Comparison of ENCODE assay signal across 18 cellular contexts in genomic region chr2:101807242-101807641, GRCh38.
DNase-seq lines count a peak whose midpoint lies in the region; ATAC-seq and TF ChIP-seq lines count a peak whose summit lies in the region.
"Had no signal": no experiment of that assay in that cellular context is flagged by ENCODE, and none has a peak within 500 bp of the region (broad histone marks: within the 10 kb centered on the region; RNA-seq: fewer than 3 reads in every experiment).

No MANE protein-coding gene starts in this region.

- H3K4me1 Mint-ChIP-seq in activated CD4-positive, alpha-beta memory T cell treated with anti-CD3 and anti-CD28 coated beads for 36 hours (ENCODE audit: low read depth), result peaks cover 66% of the 10 kb centered on the region
- peaks cover 13% of the 10 kb centered on the region for H3K4me1 Mint-ChIP-seq in activated CD4-positive, alpha-beta memory T cell treated with anti-CD3 and anti-CD28 coated beads, Interleukin-2, amount 10 ng/mL, durations not matched to agents 7 days and 5 days
- H3K4me1 Mint-ChIP-seq in stimulated activated naive B cell treated with anti-CD40 and anti-IgM and Interleukin-4, amounts not matched to agents 10 μg/mL and 1 μg/mL and 100 μg/mL, for 72 hours, result peaks cover 55 to 75% of the 10 kb centered on the region in 2 donors

- no peak for DNase-seq in activated CD4-positive, alpha-beta memory T cell treated with anti-CD3 and anti-CD28 coated beads for 36 hours
- no peak for DNase-seq in activated CD4-positive, alpha-beta memory T cell treated with anti-CD3 and anti-CD28 coated beads, Interleukin-2, amount 10 ng/mL, durations not matched to agents 7 days and 5 days
- DNase-seq in SJCRH30 (no peak), hepatocyte (ENCODE audit: low spot score) (no peak), activated gamma-delta T cell treated with Interleukin-2 at 50 U/mL for 16 hours (no peak), DMS53 (lab: John Stamatoyannopoulos, UW) (no peak), DMS 273 treated with DMSO at 0.1 percent for 48 hours (lab: John Stamatoyannopoulos, UW) (no peak)
- no peak for DNase-seq in stimulated activated naive B cell treated with anti-CD40 and anti-IgM and Interleukin-4, amounts not matched to agents 10 μg/mL and 1 μg/mL and 100 μg/mL, for 72 hours
- DNase-seq: amniotic stem cell; colonic mucosa; GOT3; naive thymus-derived CD8-positive, alpha-beta T cell; NCI-H1436 treated with DMSO at 0.1 percent for 48 hours; NCI-H446; stimulated activated CD8-positive, alpha-beta memory T cell treated with anti-CD3 and anti-CD28 coated beads, Interleukin-4, amount 100 ng/mL, for 48 hours; WERI-Rb-1 had no signal

- CTCF ChIA-PET in activated CD4-positive, alpha-beta memory T cell treated with anti-CD3 and anti-CD28 coated beads for 36 hours (lab: Charles Lee), result interaction anchor here (1.1 kb wide), 1 partner anchor 14 kb away, joined by 4 read pairs; no protein-coding TSS in a partner anchor
- CTCF ChIA-PET in activated CD4-positive, alpha-beta memory T cell treated with anti-CD3 and anti-CD28 coated beads, Interleukin-2, amount 10 ng/mL, durations not matched to agents 7 days and 5 days (lab: Charles Lee), result interaction anchor here (0.7 to 1.5 kb wide), 2 partner anchors 168 to 465 kb away, joined by 3 read pairs; no protein-coding TSS in a partner anchor

- peaks cover 4% of the 10 kb centered on the region for H3K36me3 Mint-ChIP-seq in activated CD4-positive, alpha-beta memory T cell treated with anti-CD3 and anti-CD28 coated beads for 36 hours
- H3K36me3 Mint-ChIP-seq in activated CD4-positive, alpha-beta memory T cell treated with anti-CD3 and anti-CD28 coated beads, Interleukin-2, amount 10 ng/mL, durations not matched to agents 7 days and 5 days (ENCODE audit: low read depth), result peaks cover 20% of the 10 kb centered on the region
- H3K36me3 Mint-ChIP-seq in stimulated activated naive B cell treated with anti-CD40 and anti-IgM and Interleukin-4, amounts not matched to agents 10 μg/mL and 1 μg/mL and 100 μg/mL, for 72 hours, result peaks cover 22 to 31% of the 10 kb centered on the region in 2 donors

- WGBS in hepatocyte (ENCODE audit: low lambda C conversion rate, missing lambda C conversion rate), result 97% methylated on average over 2 of the region's 2 CpGs

- intact Hi-C loops in activated CD4-positive, alpha-beta memory T cell treated with anti-CD3 and anti-CD28 coated beads for 36 hours (cut with micrococcal nuclease), result no loop called here

- peak; percentile 51 to 60 for ATAC-seq in stimulated activated naive B cell treated with anti-CD40 and anti-IgM and Interleukin-4, amounts not matched to agents 10 μg/mL and 1 μg/mL and 100 μg/mL, for 72 hours (replicated peaks)
- ATAC-seq: esophagus mucosa; naive thymus-derived CD8-positive, alpha-beta T cell had no signal

- H3K27me3 ChIP-seq in SJCRH30 (no peaks in the 10 kb centered on the region), hepatocyte (no peaks in the 10 kb centered on the region)
- H3K27me3 ChIP-seq: colonic mucosa had no signal

- H3K27me3 Mint-ChIP-seq in activated CD4-positive, alpha-beta memory T cell treated with anti-CD3 and anti-CD28 coated beads for 36 hours, result no peaks in the 10 kb centered on the region
- no peaks in the 10 kb centered on the region for H3K27me3 Mint-ChIP-seq in activated CD4-positive, alpha-beta memory T cell treated with anti-CD3 and anti-CD28 coated beads, Interleukin-2, amount 10 ng/mL, durations not matched to agents 7 days and 5 days
- H3K27me3 Mint-ChIP-seq in stimulated activated naive B cell treated with anti-CD40 and anti-IgM and Interleukin-4, amounts not matched to agents 10 μg/mL and 1 μg/mL and 100 μg/mL, for 72 hours, result no peaks in the 10 kb centered on the region
- H3K27me3 Mint-ChIP-seq: naive thymus-derived CD8-positive, alpha-beta T cell had no signal

- peaks cover 86% of the 10 kb centered on the region for H3K79me2 ChIP-seq in hepatocyte

- H3K9me2 ChIP-seq in hepatocyte (replicated peaks; ENCODE audit: insufficient read depth), result no peaks in the 10 kb centered on the region

- POLR2A ChIA-PET in activated CD4-positive, alpha-beta memory T cell treated with anti-CD3 and anti-CD28 coated beads for 36 hours (lab: Charles Lee), result no interaction called here
- POLR2A ChIA-PET in activated CD4-positive, alpha-beta memory T cell treated with anti-CD3 and anti-CD28 coated beads, Interleukin-2, amount 10 ng/mL, durations not matched to agents 7 days and 5 days (lab: Charles Lee), result no interaction called here

- H3K9me3 ChIP-seq in SJCRH30 (replicated peaks) (no peaks in the 10 kb centered on the region), hepatocyte (ENCODE audit: low read depth) (no peaks in the 10 kb centered on the region)
- H3K9me3 ChIP-seq: colonic mucosa had no signal

- H3K27ac Mint-ChIP-seq in activated CD4-positive, alpha-beta memory T cell treated with anti-CD3 and anti-CD28 coated beads for 36 hours, result peak overlapping the region; percentile 13
- H3K27ac Mint-ChIP-seq in activated CD4-positive, alpha-beta memory T cell treated with anti-CD3 and anti-CD28 coated beads, Interleukin-2, amount 10 ng/mL, durations not matched to agents 7 days and 5 days, result no peak overlapping the region
- H3K27ac Mint-ChIP-seq in stimulated activated naive B cell treated with anti-CD40 and anti-IgM and Interleukin-4, amounts not matched to agents 10 μg/mL and 1 μg/mL and 100 μg/mL, for 72 hours, result peak overlapping the region; percentile 59

- H3K9me3 Mint-ChIP-seq in activated CD4-positive, alpha-beta memory T cell treated with anti-CD3 and anti-CD28 coated beads for 36 hours, result no peaks in the 10 kb centered on the region
- no peaks in the 10 kb centered on the region for H3K9me3 Mint-ChIP-seq in activated CD4-positive, alpha-beta memory T cell treated with anti-CD3 and anti-CD28 coated beads, Interleukin-2, amount 10 ng/mL, durations not matched to agents 7 days and 5 days
- peaks cover 3 to 4% of the 10 kb centered on the region in 2 donors for H3K9me3 Mint-ChIP-seq in stimulated activated naive B cell treated with anti-CD40 and anti-IgM and Interleukin-4, amounts not matched to agents 10 μg/mL and 1 μg/mL and 100 μg/mL, for 72 hours
- H3K9me3 Mint-ChIP-seq: naive thymus-derived CD8-positive, alpha-beta T cell had no signal

- H2AFZ ChIP-seq in hepatocyte, result no peak overlapping the region

- H3K4me3 ChIP-seq in SJCRH30 (no peak overlapping the region), hepatocyte (no peak overlapping the region)
- H3K4me3 ChIP-seq: colonic mucosa had no signal

- H3K4me2 ChIP-seq in hepatocyte, result no peak overlapping the region
- H3K4me2 ChIP-seq: KMS-11 had no signal

- no peaks in the 10 kb centered on the region for H3K36me3 ChIP-seq in SJCRH30
- no peaks in the 10 kb centered on the region for H3K36me3 ChIP-seq in hepatocyte (replicated peaks; ENCODE audit: insufficient read depth, low read depth)
- H3K36me3 ChIP-seq: colonic mucosa, WERI-Rb-1 had no signal

- H4K20me1 ChIP-seq in hepatocyte (ENCODE audit: insufficient read depth, poor library complexity, severe bottlenecking), result peaks cover 17% of the 10 kb centered on the region

- no peak overlapping the region for H3K4me3 Mint-ChIP-seq in activated CD4-positive, alpha-beta memory T cell treated with anti-CD3 and anti-CD28 coated beads for 36 hours
- H3K4me3 Mint-ChIP-seq in activated CD4-positive, alpha-beta memory T cell treated with anti-CD3 and anti-CD28 coated beads, Interleukin-2, amount 10 ng/mL, durations not matched to agents 7 days and 5 days, result no peak overlapping the region
- H3K4me3 Mint-ChIP-seq in stimulated activated naive B cell treated with anti-CD40 and anti-IgM and Interleukin-4, amounts not matched to agents 10 μg/mL and 1 μg/mL and 100 μg/mL, for 72 hours, result peak overlapping the region in 1 of 2 donors; percentile 17

- H3K4me1 ChIP-seq in SJCRH30 (peaks cover 56% of the 10 kb centered on the region), hepatocyte (ENCODE audit: insufficient read depth) (peaks cover 48% of the 10 kb centered on the region)
- H3K4me1 ChIP-seq: colonic mucosa had no signal

- no peak for TF ChIP-seq CTCF in hepatocyte (IDR thresholded peaks at IDR 0.05; ENCODE audit: poor library complexity)

- H3K27ac ChIP-seq in SJCRH30 (peak overlapping the region; percentile 81; the same call in 1 of the 2 replicates), hepatocyte (peak overlapping the region; percentile 92)
- H3K27ac ChIP-seq: colonic mucosa, KMS-11, WERI-Rb-1 had no signal
